Comparison of ENCODE assay signal across 12 cellular contexts in the genomic region with DNA sequence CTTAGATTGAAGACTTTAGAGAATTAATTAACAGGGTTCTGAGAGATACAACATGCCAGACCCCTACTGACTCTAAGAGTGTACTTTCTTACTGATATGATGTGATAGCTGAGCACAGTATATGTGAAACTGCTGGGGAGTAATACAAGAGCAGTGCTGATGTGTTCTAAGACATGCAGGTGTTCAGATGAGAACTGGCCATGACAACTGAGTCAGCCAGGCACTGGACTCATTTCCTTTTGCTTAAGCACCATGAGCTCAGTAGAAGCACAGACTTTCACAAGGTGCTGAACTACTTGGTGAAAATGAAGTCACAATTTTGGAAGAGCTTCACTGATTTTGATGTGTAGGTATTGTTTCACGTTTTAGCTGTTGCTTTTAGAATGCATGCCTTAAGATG. TPM values are rescaled to one million over a fixed set of nuclear protein-coding genes. Genes with fewer than 3 reads are reported as not detected.
DNase-seq lines count a peak whose midpoint lies in the region; ATAC-seq and TF ChIP-seq lines count a peak whose summit lies in the region.
"Had no signal": no experiment of that assay in that cellular context is flagged by ENCODE, and none has a peak within 500 bp of the region (broad histone marks: within the 10 kb centered on the region; RNA-seq: fewer than 3 reads in every experiment).

No MANE protein-coding gene starts in this region.

- DNase-seq in GM10248 (ENCODE audit: extremely low spot score) (peak; percentile 80), RPMI8226 (peak; percentile 54), NCI-H187 treated with DMSO at 0.1 percent for 48 hours (lab: John Stamatoyannopoulos, UW) (no peak), occipital lobe (lab: John Stamatoyannopoulos, UW) (no peak), DMS53 (lab: John Stamatoyannopoulos, UW) (no peak), HT-29 (ENCODE audit: low spot score) (no peak)
- DNase-seq: activated CD4-positive, alpha-beta T cell treated with anti-CD3 and anti-CD28 coated beads, Interleukin-2, amount 10 ng/mL, durations not matched to agents 7 days and 5 days; heart left ventricle; naive thymus-derived CD4-positive, alpha-beta T cell had no signal

- no peak for TF ChIP-seq CTCF in GM10248 (IDR thresholded peaks at IDR 0.05; ENCODE audit: control extremely low read depth, extremely low read depth, low read depth, missing control alignments)

- ATAC-seq in GM19043 (IDR thresholded peaks at IDR 0.05; ENCODE audit: low read depth, unreplicated experiment) (peak; percentile 58), HG02884 (IDR thresholded peaks at IDR 0.05; ENCODE audit: unreplicated experiment) (peak; percentile 86)
- ATAC-seq: heart left ventricle; naive thymus-derived CD4-positive, alpha-beta T cell; Panc1 had no signal

- POLR2A ChIA-PET in GM10248 (lab: Yijun Ruan, JAX) = interaction anchor here (0.7 to 1.3 kb wide), 5 partner anchors 8 to 20 kb away, joined by 3 to 4 read pairs (median 4); no protein-coding TSS in a partner anchor

- CTCF ChIA-PET in GM10248 (lab: Yijun Ruan, JAX) = interaction anchor here (0.7 to 6.4 kb wide), 11 partner anchors 12 to 259 kb away, joined by 3 to 50 read pairs (median 4); partner anchors contain the start of genes POGZ and TUFT1

RNA-seq across cellular contexts. Expression of gene POGZ, which starts 15.9 kb away (rescaled TPM):
- 37.3 TPM for total RNA-seq in occipital lobe
- 19.1 and 22.0 TPM in 2 replicates for total RNA-seq in HT-29 (2014; rRNA removed; shearing (Covaris generic))

RNA-seq across cellular contexts. Expression of gene CGN, which starts 36.0 kb away (rescaled TPM):
- total RNA-seq in occipital lobe = 3.1 TPM
- 23.5 and 30.7 TPM in 2 replicates for total RNA-seq in HT-29 (2014; rRNA removed; shearing (Covaris generic))

Comparison
In these comparisons a context has a peak if more than half of its experiments do, and no peak if none do; other contexts are left out.
1. DNase-seq: peak in GM10248 (single experiment) and RPMI8226 (single experiment); none in NCI-H187 treated with DMSO at 0.1 percent for 48 hours (single experiment), occipital lobe (single experiment), DMS53 (single experiment) and HT-29 (single experiment).